In genomic region chr17:40490289-40490853, GRCh38 we compare ENCODE assay signal across 2 cellular contexts.
A peak's percentile ranks its signal among the peaks of the same experiment; 100 is the strongest.
TF ChIP-seq lines count a peak whose summit lies in the region.

No MANE protein-coding gene starts in this region.

TF ChIP-seq in A549, 52 proteins besides CTCF, POLR2A, EP300 and RAD21 (continued from another document):
- TF ChIP-seq BCL3 (IDR thresholded peaks at IDR 0.05), result no peak
- no peak for TF ChIP-seq HES2 (IDR thresholded peaks at IDR 0.05)
- no peak for TF ChIP-seq E2F6 (IDR thresholded peaks at IDR 0.05; ENCODE audit: borderline replicate concordance, low read depth)
- TF ChIP-seq NPAS2 (CRISPR knock-in tag; IDR thresholded peaks at IDR 0.05; ENCODE audit: borderline replicate concordance), result no peak
- peak; percentile 82; the same call in 1 of the 2 replicates for TF ChIP-seq EHF (CRISPR knock-in tag; IDR thresholded peaks at IDR 0.05)
- no peak for TF ChIP-seq ZFP36 (IDR thresholded peaks at IDR 0.05; ENCODE audit: borderline replicate concordance, partially characterized antibody)
- TF ChIP-seq CBX8 (IDR thresholded peaks at IDR 0.05), result no peak
- TF ChIP-seq POLR2AphosphoS2 (conservative IDR thresholded peaks at IDR 0.05; ENCODE audit: low read length), result peak; percentile 81; the same call in 1 of the 2 replicates
- no peak; the same call in 1 of the 2 replicates for TF ChIP-seq FOSB (CRISPR knock-in tag; IDR thresholded peaks at IDR 0.05)
- peak; percentile 73 for TF ChIP-seq HOXB13 (CRISPR knock-in tag; IDR thresholded peaks at IDR 0.05; ENCODE audit: low read depth)
- TF ChIP-seq KDM1A (IDR thresholded peaks at IDR 0.05; ENCODE audit: low read depth), result no peak
- TF ChIP-seq FOSL2 (IDR thresholded peaks at IDR 0.05), result no peak
- no peak; the same call in 1 of the 2 replicates for TF ChIP-seq FOSL2 (CRISPR knock-in tag; IDR thresholded peaks at IDR 0.05)
- no peak for TF ChIP-seq RFX5 (IDR thresholded peaks at IDR 0.05)
- no peak for TF ChIP-seq RARB (CRISPR knock-in tag; IDR thresholded peaks at IDR 0.05)
- no peak for TF ChIP-seq USF2 (IDR thresholded peaks at IDR 0.05)
- TF ChIP-seq HOXA7 (CRISPR knock-in tag; IDR thresholded peaks at IDR 0.05), result peak; percentile 86; the same call in 1 of the 2 replicates
- TF ChIP-seq HOXB5 (CRISPR knock-in tag; IDR thresholded peaks at IDR 0.05), result peak; percentile 81
- peak; percentile 23 to 52; a peak in 2 of 5 replicates for TF ChIP-seq JUN (IDR thresholded peaks at IDR 0.05)

TF ChIP-seq in HEK293, 187 proteins besides CTCF, POLR2A, EP300 and RAD21 (continued from another document):
- TF ChIP-seq PRDM10 (tag by site-specific recombination; IDR thresholded peaks at IDR 0.05), result peak; percentile 41
- 0 out of 2 replicates have a peak, but pooled peaks have one; percentile 33 for TF ChIP-seq ZNF24 (tag by site-specific recombination; IDR thresholded peaks at IDR 0.05)
- peak; percentile 23; the same call in 1 of the 2 replicates for TF ChIP-seq ZNF324 (tag by site-specific recombination; IDR thresholded peaks at IDR 0.05)
- TF ChIP-seq ZIC2 (tag by site-specific recombination; IDR thresholded peaks at IDR 0.05), result peak; percentile 79
- peak; percentile 87 for TF ChIP-seq REST (tag by site-specific recombination; IDR thresholded peaks at IDR 0.05)
- peak; percentile 83 for TF ChIP-seq ZBTB20 (tag by site-specific recombination; IDR thresholded peaks at IDR 0.05)
- no peak for TF ChIP-seq ZNF692 (tag by site-specific recombination; IDR thresholded peaks at IDR 0.05)
- TF ChIP-seq ZNF335 (tag by site-specific recombination; conservative IDR thresholded peaks at IDR 0.05), result 0 out of 2 replicates have a peak, but pooled peaks have one; percentile 28
- no peak for TF ChIP-seq ZNF639 (tag by site-specific recombination; IDR thresholded peaks at IDR 0.05)
- TF ChIP-seq ZEB2 (tag by site-specific recombination; IDR thresholded peaks at IDR 0.05), result 0 out of 2 replicates have a peak, but pooled peaks have one; percentile 25
- TF ChIP-seq KLF7 (tag by site-specific recombination; IDR thresholded peaks at IDR 0.05; ENCODE audit: borderline replicate concordance), result no peak
- TF ChIP-seq GLIS1 (tag by site-specific recombination; IDR thresholded peaks at IDR 0.05), result no peak
- TF ChIP-seq ZFP41 (tag by site-specific recombination; IDR thresholded peaks at IDR 0.05; ENCODE audit: borderline replicate concordance), result no peak
- TF ChIP-seq ZNF23 (tag by site-specific recombination; IDR thresholded peaks at IDR 0.05; ENCODE audit: borderline replicate concordance), result no peak
- TF ChIP-seq ZFP69B (tag by site-specific recombination; IDR thresholded peaks at IDR 0.05), result 0 out of 2 replicates have a peak, but pooled peaks have one; percentile 31
- TF ChIP-seq PATZ1 (tag by site-specific recombination; IDR thresholded peaks at IDR 0.05), result peak; percentile 67
- TF ChIP-seq ZNF174 (tag by site-specific recombination; IDR thresholded peaks at IDR 0.05), result no peak
- TF ChIP-seq ZNF175 (tag by site-specific recombination; IDR thresholded peaks at IDR 0.05), result no peak
- peak; percentile 46 for TF ChIP-seq ZNF600 (tag by site-specific recombination; IDR thresholded peaks at IDR 0.05)
- no peak for TF ChIP-seq OVOL3 (tag by site-specific recombination; IDR thresholded peaks at IDR 0.05)
- TF ChIP-seq SP7 (tag by site-specific recombination; IDR thresholded peaks at IDR 0.05), result peak; percentile 38; the same call in 1 of the 2 replicates
- peak; percentile 26; the same call in 1 of the 2 replicates for TF ChIP-seq ZNF76 (tag by site-specific recombination; IDR thresholded peaks at IDR 0.05; ENCODE audit: borderline replicate concordance, low read depth)
- no peak for TF ChIP-seq ZSCAN4 (tag by site-specific recombination; IDR thresholded peaks at IDR 0.05)
- no peak for TF ChIP-seq ZNF510 (tag by site-specific recombination; IDR thresholded peaks at IDR 0.05; ENCODE audit: insufficient replicate concordance)
- TF ChIP-seq ZNF398 (tag by site-specific recombination; IDR thresholded peaks at IDR 0.05), result peak; percentile 75
